ENCODE assay signal across 1 cellular context in the genomic region with DNA sequence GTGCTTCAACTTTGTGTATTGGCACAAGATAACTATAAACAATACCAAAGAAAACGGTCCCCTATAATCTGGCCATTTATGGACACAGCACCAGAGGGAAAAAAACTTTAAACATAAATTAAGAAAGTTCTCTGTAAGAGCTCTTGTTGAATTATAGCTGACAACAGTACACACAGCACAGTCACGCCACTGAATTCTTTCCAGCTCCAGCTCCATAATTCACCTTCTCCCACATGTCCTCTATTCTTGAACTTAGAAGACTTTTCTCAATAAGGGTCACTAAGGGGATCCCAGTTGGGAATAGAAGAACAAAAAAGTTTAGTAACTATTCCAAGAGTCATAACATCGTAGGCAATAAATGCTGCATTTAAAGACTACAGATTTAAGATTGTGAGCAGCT.
TF ChIP-seq lines count a peak whose summit lies in the region.

No MANE protein-coding gene starts in this region.

TF ChIP-seq in SK-N-SH treated with all-trans-retinoic acid at 6 μM for 48 hours, 23 proteins besides CTCF, POLR2A, EP300 and RAD21 (continued from another document):
- TF ChIP-seq CREB5 (CRISPR knock-in tag; IDR thresholded peaks at IDR 0.05; ENCODE audit: low read depth) (no peak), PPARA (CRISPR knock-in tag; IDR thresholded peaks at IDR 0.05; ENCODE audit: borderline replicate concordance) (no peak), ZNF565 (CRISPR knock-in tag; conservative IDR thresholded peaks at IDR 0.05; ENCODE audit: low read depth) (no peak)
